In the genomic region with DNA sequence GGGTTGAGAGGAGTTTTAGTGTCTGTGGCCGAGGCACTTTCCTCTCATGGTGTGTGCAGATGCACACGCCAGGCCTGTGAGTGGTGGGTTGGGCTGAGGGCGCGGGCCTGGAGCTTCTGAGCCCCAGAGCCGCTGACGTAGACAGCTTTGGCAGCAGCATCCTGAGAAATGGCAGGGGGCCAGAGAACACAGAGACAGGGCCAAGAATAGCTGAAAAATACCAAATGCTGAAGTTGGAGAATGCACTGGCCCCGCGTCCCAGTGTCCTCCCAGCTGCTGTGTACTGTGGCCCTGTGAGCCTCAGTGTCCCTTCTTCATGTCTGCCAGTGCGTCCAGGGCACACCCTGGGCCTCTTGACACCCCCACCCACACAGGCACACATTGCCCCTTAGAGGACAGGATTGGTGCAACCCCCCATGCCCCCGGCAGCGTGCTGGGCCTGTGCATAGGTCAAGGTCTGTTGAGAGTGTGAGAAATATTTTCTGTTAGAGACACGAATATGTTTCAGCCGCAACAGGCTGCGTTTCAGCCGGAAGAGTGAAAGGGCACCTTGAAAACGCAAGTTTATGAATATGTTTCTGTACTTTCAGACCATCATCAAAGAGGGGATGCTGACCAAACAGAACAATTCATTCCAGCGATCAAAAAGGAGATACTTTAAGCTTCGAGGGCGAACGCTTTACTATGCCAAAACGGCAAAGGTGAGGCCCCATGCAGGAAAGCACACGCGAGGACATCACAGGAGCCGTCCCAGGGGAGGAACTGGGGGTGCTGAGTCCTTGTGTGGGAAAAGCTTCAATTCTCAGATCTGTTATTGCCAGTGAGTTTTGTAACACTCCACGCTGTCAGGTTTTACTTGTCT, we compare ENCODE assay signal across 1 cellular context.
TF ChIP-seq lines count a peak whose summit lies in the region.

No MANE protein-coding gene starts in this region.

TF ChIP-seq in HepG2, 621 proteins besides CTCF, POLR2A, EP300 and RAD21 (continued from another document and continues in another):
- TF ChIP-seq, protein P1, sequence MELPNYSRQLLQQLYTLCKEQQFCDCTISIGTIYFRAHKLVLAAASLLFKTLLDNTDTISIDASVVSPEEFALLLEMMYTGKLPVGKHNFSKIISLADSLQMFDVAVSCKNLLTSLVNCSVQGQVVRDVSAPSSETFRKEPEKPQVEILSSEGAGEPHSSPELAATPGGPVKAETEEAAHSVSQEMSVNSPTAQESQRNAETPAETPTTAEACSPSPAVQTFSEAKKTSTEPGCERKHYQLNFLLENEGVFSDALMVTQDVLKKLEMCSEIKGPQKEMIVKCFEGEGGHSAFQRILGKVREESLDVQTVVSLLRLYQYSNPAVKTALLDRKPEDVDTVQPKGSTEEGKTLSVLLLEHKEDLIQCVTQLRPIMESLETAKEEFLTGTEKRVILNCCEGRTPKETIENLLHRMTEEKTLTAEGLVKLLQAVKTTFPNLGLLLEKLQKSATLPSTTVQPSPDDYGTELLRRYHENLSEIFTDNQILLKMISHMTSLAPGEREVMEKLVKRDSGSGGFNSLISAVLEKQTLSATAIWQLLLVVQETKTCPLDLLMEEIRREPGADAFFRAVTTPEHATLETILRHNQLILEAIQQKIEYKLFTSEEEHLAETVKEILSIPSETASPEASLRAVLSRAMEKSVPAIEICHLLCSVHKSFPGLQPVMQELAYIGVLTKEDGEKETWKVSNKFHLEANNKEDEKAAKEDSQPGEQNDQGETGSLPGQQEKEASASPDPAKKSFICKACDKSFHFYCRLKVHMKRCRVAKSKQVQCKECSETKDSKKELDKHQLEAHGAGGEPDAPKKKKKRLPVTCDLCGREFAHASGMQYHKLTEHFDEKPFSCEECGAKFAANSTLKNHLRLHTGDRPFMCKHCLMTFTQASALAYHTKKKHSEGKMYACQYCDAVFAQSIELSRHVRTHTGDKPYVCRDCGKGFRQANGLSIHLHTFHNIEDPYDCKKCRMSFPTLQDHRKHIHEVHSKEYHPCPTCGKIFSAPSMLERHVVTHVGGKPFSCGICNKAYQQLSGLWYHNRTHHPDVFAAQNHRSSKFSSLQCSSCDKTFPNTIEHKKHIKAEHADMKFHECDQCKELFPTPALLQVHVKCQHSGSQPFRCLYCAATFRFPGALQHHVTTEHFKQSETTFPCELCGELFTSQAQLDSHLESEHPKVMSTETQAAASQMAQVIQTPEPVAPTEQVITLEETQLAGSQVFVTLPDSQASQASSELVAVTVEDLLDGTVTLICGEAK (IDR thresholded peaks at IDR 0.05): no peak
- TF ChIP-seq, protein P1 (CRISPR knock-in tag; IDR thresholded peaks at IDR 0.05): no peak
- no peak for TF ChIP-seq ZNF878 (CRISPR knock-in tag; IDR thresholded peaks at IDR 0.05)
- TF ChIP-seq EED (CRISPR knock-in tag; IDR thresholded peaks at IDR 0.05): no peak
- no peak for TF ChIP-seq TAF15 (IDR thresholded peaks at IDR 0.05; ENCODE audit: low read depth, low read length, poor library complexity, severe bottlenecking)
- TF ChIP-seq NR1H2 (CRISPR knock-in tag; IDR thresholded peaks at IDR 0.05; ENCODE audit: borderline replicate concordance, low read depth): 0 out of 2 replicates have a peak, but pooled peaks have one; percentile 81
- TF ChIP-seq, protein P2, sequence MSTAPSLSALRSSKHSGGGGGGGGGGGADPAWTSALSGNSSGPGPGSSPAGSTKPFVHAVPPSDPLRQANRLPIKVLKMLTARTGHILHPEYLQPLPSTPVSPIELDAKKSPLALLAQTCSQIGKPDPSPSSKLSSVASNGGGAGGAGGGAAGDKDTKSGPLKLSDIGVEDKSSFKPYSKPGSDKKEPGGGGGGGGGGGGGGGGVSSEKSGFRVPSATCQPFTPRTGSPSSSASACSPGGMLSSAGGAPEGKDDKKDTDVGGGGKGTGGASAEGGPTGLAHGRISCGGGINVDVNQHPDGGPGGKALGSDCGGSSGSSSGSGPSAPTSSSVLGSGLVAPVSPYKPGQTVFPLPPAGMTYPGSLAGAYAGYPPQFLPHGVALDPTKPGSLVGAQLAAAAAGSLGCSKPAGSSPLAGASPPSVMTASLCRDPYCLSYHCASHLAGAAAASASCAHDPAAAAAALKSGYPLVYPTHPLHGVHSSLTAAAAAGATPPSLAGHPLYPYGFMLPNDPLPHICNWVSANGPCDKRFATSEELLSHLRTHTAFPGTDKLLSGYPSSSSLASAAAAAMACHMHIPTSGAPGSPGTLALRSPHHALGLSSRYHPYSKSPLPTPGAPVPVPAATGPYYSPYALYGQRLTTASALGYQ (CRISPR knock-in tag; IDR thresholded peaks at IDR 0.05): peak; percentile 56; the same call in 1 of the 2 replicates
- no peak for TF ChIP-seq KLF11 (CRISPR knock-in tag; IDR thresholded peaks at IDR 0.05)
- TF ChIP-seq ZNF577 (CRISPR knock-in tag; IDR thresholded peaks at IDR 0.05; ENCODE audit: borderline replicate concordance, low read depth): no peak
- peak; percentile 74; the same call in 1 of the 2 replicates for TF ChIP-seq NFKBIZ (CRISPR knock-in tag; IDR thresholded peaks at IDR 0.05)
- TF ChIP-seq ZNF615 (CRISPR knock-in tag; IDR thresholded peaks at IDR 0.05; ENCODE audit: borderline replicate concordance): 0 out of 2 replicates have a peak, but pooled peaks have one; percentile 63
- TF ChIP-seq, protein P3, sequence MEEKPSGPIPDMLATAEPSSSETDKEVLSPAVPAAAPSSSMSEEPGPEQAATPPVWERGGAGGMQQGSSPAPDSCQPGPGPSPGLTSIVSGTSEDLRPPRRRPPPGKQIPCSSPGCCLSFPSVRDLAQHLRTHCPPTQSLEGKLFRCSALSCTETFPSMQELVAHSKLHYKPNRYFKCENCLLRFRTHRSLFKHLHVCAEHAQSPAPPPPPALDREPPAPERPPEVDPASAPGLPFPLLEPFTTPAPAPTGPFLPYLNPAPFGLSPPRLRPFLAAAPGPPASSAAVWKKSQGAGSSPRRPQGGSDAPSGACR (CRISPR knock-in tag; IDR thresholded peaks at IDR 0.05): peak; percentile 62; the same call in 1 of the 2 replicates
- TF ChIP-seq MED13 (CRISPR knock-in tag; IDR thresholded peaks at IDR 0.05): no peak
- no peak for TF ChIP-seq POLR2AphosphoS2 (IDR thresholded peaks at IDR 0.05; ENCODE audit: low read depth, low read length)
- TF ChIP-seq NFRKB (IDR thresholded peaks at IDR 0.05): no peak
- TF ChIP-seq, protein P4, sequence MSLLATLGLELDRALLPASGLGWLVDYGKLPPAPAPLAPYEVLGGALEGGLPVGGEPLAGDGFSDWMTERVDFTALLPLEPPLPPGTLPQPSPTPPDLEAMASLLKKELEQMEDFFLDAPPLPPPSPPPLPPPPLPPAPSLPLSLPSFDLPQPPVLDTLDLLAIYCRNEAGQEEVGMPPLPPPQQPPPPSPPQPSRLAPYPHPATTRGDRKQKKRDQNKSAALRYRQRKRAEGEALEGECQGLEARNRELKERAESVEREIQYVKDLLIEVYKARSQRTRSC (CRISPR knock-in tag; IDR thresholded peaks at IDR 0.05; ENCODE audit: low read depth): no peak
- TF ChIP-seq RCOR2 (CRISPR knock-in tag; IDR thresholded peaks at IDR 0.05): peak; percentile 69; the same call in 1 of the 2 replicates
- peak; percentile 79 for TF ChIP-seq NCOA2 (CRISPR knock-in tag; IDR thresholded peaks at IDR 0.05)
- TF ChIP-seq REL (CRISPR knock-in tag; conservative IDR thresholded peaks at IDR 0.05): no peak
- TF ChIP-seq ZNF333 (CRISPR knock-in tag; IDR thresholded peaks at IDR 0.05; ENCODE audit: borderline replicate concordance): no peak
- TF ChIP-seq, protein P5, sequence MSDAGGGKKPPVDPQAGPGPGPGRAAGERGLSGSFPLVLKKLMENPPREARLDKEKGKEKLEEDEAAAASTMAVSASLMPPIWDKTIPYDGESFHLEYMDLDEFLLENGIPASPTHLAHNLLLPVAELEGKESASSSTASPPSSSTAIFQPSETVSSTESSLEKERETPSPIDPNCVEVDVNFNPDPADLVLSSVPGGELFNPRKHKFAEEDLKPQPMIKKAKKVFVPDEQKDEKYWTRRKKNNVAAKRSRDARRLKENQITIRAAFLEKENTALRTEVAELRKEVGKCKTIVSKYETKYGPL (CRISPR knock-in tag; IDR thresholded peaks at IDR 0.05): no peak
- no peak for TF ChIP-seq RORA (CRISPR knock-in tag; IDR thresholded peaks at IDR 0.05)
- TF ChIP-seq, protein P6, sequence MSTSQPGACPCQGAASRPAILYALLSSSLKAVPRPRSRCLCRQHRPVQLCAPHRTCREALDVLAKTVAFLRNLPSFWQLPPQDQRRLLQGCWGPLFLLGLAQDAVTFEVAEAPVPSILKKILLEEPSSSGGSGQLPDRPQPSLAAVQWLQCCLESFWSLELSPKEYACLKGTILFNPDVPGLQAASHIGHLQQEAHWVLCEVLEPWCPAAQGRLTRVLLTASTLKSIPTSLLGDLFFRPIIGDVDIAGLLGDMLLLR (CRISPR knock-in tag; IDR thresholded peaks at IDR 0.05): no peak
- TF ChIP-seq ELF3 (CRISPR knock-in tag; IDR thresholded peaks at IDR 0.05): peak; percentile 58; the same call in 1 of the 2 replicates
- TF ChIP-seq MEF2D (CRISPR knock-in tag; IDR thresholded peaks at IDR 0.05): no peak; the same call in 1 of the 2 replicates
- no peak for TF ChIP-seq SYNCRIP (IDR thresholded peaks at IDR 0.05; ENCODE audit: insufficient read depth, low read depth, low read length)
- TF ChIP-seq SNAI1 (CRISPR knock-in tag; IDR thresholded peaks at IDR 0.05; ENCODE audit: borderline replicate concordance): no peak
- 0 out of 2 replicates have a peak, but pooled peaks have one; percentile 23 for TF ChIP-seq ZNF792 (CRISPR knock-in tag; IDR thresholded peaks at IDR 0.05)
- TF ChIP-seq, protein P7, sequence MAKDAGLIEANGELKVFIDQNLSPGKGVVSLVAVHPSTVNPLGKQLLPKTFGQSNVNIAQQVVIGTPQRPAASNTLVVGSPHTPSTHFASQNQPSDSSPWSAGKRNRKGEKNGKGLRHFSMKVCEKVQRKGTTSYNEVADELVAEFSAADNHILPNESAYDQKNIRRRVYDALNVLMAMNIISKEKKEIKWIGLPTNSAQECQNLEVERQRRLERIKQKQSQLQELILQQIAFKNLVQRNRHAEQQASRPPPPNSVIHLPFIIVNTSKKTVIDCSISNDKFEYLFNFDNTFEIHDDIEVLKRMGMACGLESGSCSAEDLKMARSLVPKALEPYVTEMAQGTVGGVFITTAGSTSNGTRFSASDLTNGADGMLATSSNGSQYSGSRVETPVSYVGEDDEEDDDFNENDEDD (CRISPR knock-in tag; IDR thresholded peaks at IDR 0.05; ENCODE audit: borderline replicate concordance): peak; percentile 62; the same call in 1 of the 2 replicates
- no peak for TF ChIP-seq ZNF251 (CRISPR knock-in tag; IDR thresholded peaks at IDR 0.05)
- TF ChIP-seq ZNF790 (CRISPR knock-in tag; IDR thresholded peaks at IDR 0.05; ENCODE audit: borderline replicate concordance): no peak
- TF ChIP-seq ZNF3 (CRISPR knock-in tag; IDR thresholded peaks at IDR 0.05): no peak
- TF ChIP-seq, protein P8, sequence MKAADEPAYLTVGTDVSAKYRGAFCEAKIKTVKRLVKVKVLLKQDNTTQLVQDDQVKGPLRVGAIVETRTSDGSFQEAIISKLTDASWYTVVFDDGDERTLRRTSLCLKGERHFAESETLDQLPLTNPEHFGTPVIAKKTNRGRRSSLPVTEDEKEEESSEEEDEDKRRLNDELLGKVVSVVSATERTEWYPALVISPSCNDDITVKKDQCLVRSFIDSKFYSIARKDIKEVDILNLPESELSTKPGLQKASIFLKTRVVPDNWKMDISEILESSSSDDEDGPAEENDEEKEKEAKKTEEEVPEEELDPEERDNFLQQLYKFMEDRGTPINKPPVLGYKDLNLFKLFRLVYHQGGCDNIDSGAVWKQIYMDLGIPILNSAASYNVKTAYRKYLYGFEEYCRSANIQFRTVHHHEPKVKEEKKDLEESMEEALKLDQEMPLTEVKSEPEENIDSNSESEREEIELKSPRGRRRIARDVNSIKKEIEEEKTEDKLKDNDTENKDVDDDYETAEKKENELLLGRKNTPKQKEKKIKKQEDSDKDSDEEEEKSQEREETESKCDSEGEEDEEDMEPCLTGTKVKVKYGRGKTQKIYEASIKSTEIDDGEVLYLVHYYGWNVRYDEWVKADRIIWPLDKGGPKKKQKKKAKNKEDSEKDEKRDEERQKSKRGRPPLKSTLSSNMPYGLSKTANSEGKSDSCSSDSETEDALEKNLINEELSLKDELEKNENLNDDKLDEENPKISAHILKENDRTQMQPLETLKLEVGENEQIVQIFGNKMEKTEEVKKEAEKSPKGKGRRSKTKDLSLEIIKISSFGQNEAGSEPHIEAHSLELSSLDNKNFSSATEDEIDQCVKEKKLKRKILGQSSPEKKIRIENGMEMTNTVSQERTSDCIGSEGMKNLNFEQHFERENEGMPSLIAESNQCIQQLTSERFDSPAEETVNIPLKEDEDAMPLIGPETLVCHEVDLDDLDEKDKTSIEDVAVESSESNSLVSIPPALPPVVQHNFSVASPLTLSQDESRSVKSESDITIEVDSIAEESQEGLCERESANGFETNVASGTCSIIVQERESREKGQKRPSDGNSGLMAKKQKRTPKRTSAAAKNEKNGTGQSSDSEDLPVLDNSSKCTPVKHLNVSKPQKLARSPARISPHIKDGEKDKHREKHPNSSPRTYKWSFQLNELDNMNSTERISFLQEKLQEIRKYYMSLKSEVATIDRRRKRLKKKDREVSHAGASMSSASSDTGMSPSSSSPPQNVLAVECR (CRISPR knock-in tag; IDR thresholded peaks at IDR 0.05; ENCODE audit: borderline replicate concordance): peak; percentile 78; the same call in 1 of the 2 replicates
- no peak for TF ChIP-seq STAT5B (CRISPR knock-in tag; IDR thresholded peaks at IDR 0.05)
- TF ChIP-seq ZNF234 (CRISPR knock-in tag; conservative IDR thresholded peaks at IDR 0.05): no peak
